In genomic region chr12:53586745-53587144, GRCh38 we compare ENCODE assay signal across 25 cellular contexts. TPM values are rescaled to one million over a fixed set of nuclear protein-coding genes. Genes with fewer than 3 reads are reported as not detected.
DNase-seq lines count a peak whose midpoint lies in the region; ATAC-seq and TF ChIP-seq lines count a peak whose summit lies in the region.
"Had no signal": no experiment of that assay in that cellular context is flagged by ENCODE, and none has a peak within 500 bp of the region (broad histone marks: within the 10 kb centered on the region; RNA-seq: fewer than 3 reads in every experiment).

No MANE protein-coding gene starts in this region.

- H3K4me1 Mint-ChIP-seq in stimulated activated naive CD8-positive, alpha-beta T cell treated with anti-CD3 and anti-CD28 coated beads, Interleukin-15, amount 100 ng/mL, for 72 hours = peaks cover 48% of the 10 kb centered on the region
- H3K4me1 Mint-ChIP-seq in endothelial cell (ENCODE audit: unreplicated experiment) = peaks cover 27% of the 10 kb centered on the region

- peaks cover 8% of the 10 kb centered on the region for H3K36me3 Mint-ChIP-seq in endothelial cell (ENCODE audit: low read depth, unreplicated experiment)

- H3K27me3 Mint-ChIP-seq in stimulated activated naive CD8-positive, alpha-beta T cell treated with anti-CD3 and anti-CD28 coated beads, Interleukin-15, amount 100 ng/mL, for 72 hours = no peaks in the 10 kb centered on the region
- peaks cover 4% of the 10 kb centered on the region for H3K27me3 Mint-ChIP-seq in endothelial cell (ENCODE audit: unreplicated experiment)
- H3K27me3 Mint-ChIP-seq: activated naive CD4-positive, alpha-beta T cell treated with anti-CD3 and anti-CD28 coated beads, Interleukin-2, amount 50 U/mL, for 24 hours; B cell had no signal

- TF ChIP-seq CTCF in endothelial cell (IDR thresholded peaks at IDR 0.05; ENCODE audit: unreplicated experiment) = no peak

- H3K9me3 Mint-ChIP-seq in stimulated activated naive CD8-positive, alpha-beta T cell treated with anti-CD3 and anti-CD28 coated beads, Interleukin-15, amount 100 ng/mL, for 72 hours = no peaks in the 10 kb centered on the region
- H3K9me3 Mint-ChIP-seq in endothelial cell (ENCODE audit: unreplicated experiment) = no peaks in the 10 kb centered on the region
- H3K9me3 Mint-ChIP-seq: activated naive CD4-positive, alpha-beta T cell treated with anti-CD3 and anti-CD28 coated beads, Interleukin-2, amount 50 U/mL, for 24 hours; activated T-cell treated with anti-CD3 and anti-CD28 coated beads, Interleukin-2, amount 50 U/mL, for 72 hours had no signal

- ATAC-seq in stimulated activated naive CD8-positive, alpha-beta T cell treated with anti-CD3 and anti-CD28 coated beads, Interleukin-15, amount 100 ng/mL, for 72 hours = peak; percentile 45
- ATAC-seq in stimulated activated naive CD8-positive, alpha-beta T cell treated with anti-CD3 and anti-CD28 coated beads, Interleukin-15, Interleukin-2, amounts not matched to agents 100 U/mL and 50 U/mL, for 24 hours = no peak
- ATAC-seq in HG02840 (IDR thresholded peaks at IDR 0.05; ENCODE audit: low FRiP score, unreplicated experiment) = no peak
- no peak for ATAC-seq in GM18505 (IDR thresholded peaks at IDR 0.05; ENCODE audit: unreplicated experiment)
- ATAC-seq: activated T-cell treated with anti-CD3 and anti-CD28 coated beads, Interleukin-2, amount 50 U/mL, for 72 hours; lower lobe of right lung; pancreas; right cardiac atrium had no signal

- H3K27ac Mint-ChIP-seq in stimulated activated naive CD8-positive, alpha-beta T cell treated with anti-CD3 and anti-CD28 coated beads, Interleukin-15, amount 100 ng/mL, for 72 hours = no peak overlapping the region
- peak overlapping the region; percentile 4 for H3K27ac Mint-ChIP-seq in endothelial cell (ENCODE audit: unreplicated experiment)
- H3K27ac Mint-ChIP-seq: activated naive CD4-positive, alpha-beta T cell treated with anti-CD3 and anti-CD28 coated beads, Interleukin-2, amount 50 U/mL, for 24 hours; activated T-cell treated with anti-CD3 and anti-CD28 coated beads, Interleukin-2, amount 50 U/mL, for 72 hours; B cell had no signal

- DNase-seq in stimulated activated naive CD8-positive, alpha-beta T cell treated with anti-CD3 and anti-CD28 coated beads, Interleukin-15, amount 100 ng/mL, for 72 hours = no peak
- no peak for DNase-seq in stimulated activated naive CD8-positive, alpha-beta T cell treated with anti-CD3 and anti-CD28 coated beads, Interleukin-15, Interleukin-2, amounts not matched to agents 100 U/mL and 50 U/mL, for 24 hours
- DNase-seq in NCI-H226 (peak; percentile 28), endothelial cell (ENCODE audit: low spot score) (no peak), SK-N-DZ (ENCODE audit: low spot score) (no peak), COLO829 (ENCODE audit: low spot score) (no peak)
- DNase-seq: activated T-cell treated with anti-CD3 and anti-CD28 coated beads, Interleukin-2, amount 50 U/mL, for 72 hours; aorta; DMS53; head of caudate nucleus; KG1; lower lobe of right lung; NCI-H146; NCI-H2107; NCI-H446 treated with DMSO at 0.1 percent for 48 hours; pancreas; right cardiac atrium; RPMI8226; stimulated activated CD4-positive, alpha-beta T cell treated with anti-CD3 and anti-CD28 coated beads, Interleukin-2, amount 100 ng/mL, for 24 hours; trophoblast cell had no signal

- TF ChIP-seq POLR2A in GM18505 (IDR thresholded peaks at IDR 0.05; ENCODE audit: borderline replicate concordance, extremely low read depth, insufficient read depth, insufficient read length) = no peak

- no peak overlapping the region for H3K4me3 Mint-ChIP-seq in stimulated activated naive CD8-positive, alpha-beta T cell treated with anti-CD3 and anti-CD28 coated beads, Interleukin-15, amount 100 ng/mL, for 72 hours
- no peak overlapping the region for H3K4me3 Mint-ChIP-seq in endothelial cell (ENCODE audit: unreplicated experiment)
- H3K4me3 Mint-ChIP-seq: activated naive CD4-positive, alpha-beta T cell treated with anti-CD3 and anti-CD28 coated beads, Interleukin-2, amount 50 U/mL, for 24 hours; activated T-cell treated with anti-CD3 and anti-CD28 coated beads, Interleukin-2, amount 50 U/mL, for 72 hours; B cell; nephron had no signal

RNA-seq across cellular contexts. Expression of gene ATF7, which starts 39.4 kb away (rescaled TPM):
- 63.3 TPM for total RNA-seq in endothelial cell (ENCODE audit: unreplicated experiment)
- polyA plus RNA-seq in SK-N-DZ (2014; cell fraction: cytosol; rRNA removed) = 6.7 and 8.9 TPM in 2 replicates
- 10.4 and 11.9 TPM in 2 replicates for polyA plus RNA-seq in SK-N-DZ (2014; cell fraction: nucleus; rRNA removed)
